1 cellular context compared by ENCODE assay signal in the genomic region with DNA sequence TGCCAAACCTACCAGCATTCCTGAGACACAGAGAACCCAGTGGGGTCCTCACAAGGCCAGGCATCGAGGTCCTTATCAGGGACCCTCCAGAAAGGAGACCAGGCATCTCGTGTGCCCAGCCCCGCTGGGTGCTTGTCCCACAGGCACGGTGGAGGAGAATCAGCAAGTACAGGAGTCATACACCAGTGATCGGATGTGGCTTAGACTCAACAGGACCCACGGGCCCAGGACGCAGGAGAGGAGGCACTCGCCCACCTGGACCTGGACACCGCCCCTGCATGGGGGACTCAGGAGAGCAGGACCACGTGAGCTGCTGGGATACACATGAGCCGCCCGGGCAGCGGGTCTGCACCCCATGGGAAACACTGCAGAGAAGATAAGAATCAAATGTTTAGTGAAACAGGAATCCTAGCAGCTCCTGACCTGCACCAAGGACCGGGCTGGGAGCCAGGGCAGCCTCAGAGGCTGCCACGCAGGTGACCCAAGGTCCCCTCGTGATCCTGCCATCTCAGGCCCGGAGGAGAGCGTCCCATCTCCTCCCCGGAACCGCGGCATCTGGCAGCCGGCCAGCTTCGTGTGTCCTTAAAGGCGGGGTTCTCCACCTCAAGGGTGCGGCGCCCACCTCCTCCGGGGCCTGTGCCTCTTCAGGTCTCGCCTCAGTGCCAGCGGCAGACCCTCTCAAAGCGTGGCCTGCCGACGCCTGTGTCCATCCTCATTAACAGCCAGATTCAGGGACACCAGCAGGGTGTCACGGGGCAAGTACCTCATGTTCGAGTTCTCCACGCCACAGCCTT.
TF ChIP-seq lines count a peak whose summit lies in the region.

No MANE protein-coding gene starts in this region.

TF ChIP-seq in WTC11, 78 proteins besides CTCF, POLR2A, EP300 and RAD21:
- TF ChIP-seq GTF2I (CRISPR knock-in tag; conservative IDR thresholded peaks at IDR 0.05) (no peak), JAZF1 (CRISPR knock-in tag; IDR thresholded peaks at IDR 0.05) (no peak), TCF7 (CRISPR knock-in tag; IDR thresholded peaks at IDR 0.05; ENCODE audit: low read depth) (no peak), ZNF232 (CRISPR knock-in tag; IDR thresholded peaks at IDR 0.05) (no peak), ZNF219 (CRISPR knock-in tag; IDR thresholded peaks at IDR 0.05; ENCODE audit: borderline replicate concordance) (no peak), TEAD1 (CRISPR knock-in tag; IDR thresholded peaks at IDR 0.05) (no peak), SMAD4 (CRISPR knock-in tag; IDR thresholded peaks at IDR 0.05) (no peak), ZNF263 (CRISPR knock-in tag; IDR thresholded peaks at IDR 0.05; ENCODE audit: low read depth) (no peak), ZNF121 (CRISPR knock-in tag; IDR thresholded peaks at IDR 0.05) (no peak), FOXJ3 (CRISPR knock-in tag; IDR thresholded peaks at IDR 0.05; ENCODE audit: borderline replicate concordance) (no peak), ETV6 (CRISPR knock-in tag; IDR thresholded peaks at IDR 0.05) (no peak), MYBL2 (CRISPR knock-in tag; IDR thresholded peaks at IDR 0.05) (no peak)
- TF ChIP-seq, protein P1, sequence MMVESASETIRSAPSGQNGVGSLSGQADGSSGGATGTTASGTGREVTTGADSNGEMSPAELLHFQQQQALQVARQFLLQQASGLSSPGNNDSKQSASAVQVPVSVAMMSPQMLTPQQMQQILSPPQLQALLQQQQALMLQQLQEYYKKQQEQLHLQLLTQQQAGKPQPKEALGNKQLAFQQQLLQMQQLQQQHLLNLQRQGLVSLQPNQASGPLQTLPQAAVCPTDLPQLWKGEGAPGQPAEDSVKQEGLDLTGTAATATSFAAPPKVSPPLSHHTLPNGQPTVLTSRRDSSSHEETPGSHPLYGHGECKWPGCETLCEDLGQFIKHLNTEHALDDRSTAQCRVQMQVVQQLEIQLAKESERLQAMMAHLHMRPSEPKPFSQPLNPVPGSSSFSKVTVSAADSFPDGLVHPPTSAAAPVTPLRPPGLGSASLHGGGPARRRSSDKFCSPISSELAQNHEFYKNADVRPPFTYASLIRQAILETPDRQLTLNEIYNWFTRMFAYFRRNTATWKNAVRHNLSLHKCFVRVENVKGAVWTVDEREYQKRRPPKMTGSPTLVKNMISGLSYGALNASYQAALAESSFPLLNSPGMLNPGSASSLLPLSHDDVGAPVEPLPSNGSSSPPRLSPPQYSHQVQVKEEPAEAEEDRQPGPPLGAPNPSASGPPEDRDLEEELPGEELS (CRISPR knock-in tag; IDR thresholded peaks at IDR 0.05): no peak
- TF ChIP-seq, protein P2, sequence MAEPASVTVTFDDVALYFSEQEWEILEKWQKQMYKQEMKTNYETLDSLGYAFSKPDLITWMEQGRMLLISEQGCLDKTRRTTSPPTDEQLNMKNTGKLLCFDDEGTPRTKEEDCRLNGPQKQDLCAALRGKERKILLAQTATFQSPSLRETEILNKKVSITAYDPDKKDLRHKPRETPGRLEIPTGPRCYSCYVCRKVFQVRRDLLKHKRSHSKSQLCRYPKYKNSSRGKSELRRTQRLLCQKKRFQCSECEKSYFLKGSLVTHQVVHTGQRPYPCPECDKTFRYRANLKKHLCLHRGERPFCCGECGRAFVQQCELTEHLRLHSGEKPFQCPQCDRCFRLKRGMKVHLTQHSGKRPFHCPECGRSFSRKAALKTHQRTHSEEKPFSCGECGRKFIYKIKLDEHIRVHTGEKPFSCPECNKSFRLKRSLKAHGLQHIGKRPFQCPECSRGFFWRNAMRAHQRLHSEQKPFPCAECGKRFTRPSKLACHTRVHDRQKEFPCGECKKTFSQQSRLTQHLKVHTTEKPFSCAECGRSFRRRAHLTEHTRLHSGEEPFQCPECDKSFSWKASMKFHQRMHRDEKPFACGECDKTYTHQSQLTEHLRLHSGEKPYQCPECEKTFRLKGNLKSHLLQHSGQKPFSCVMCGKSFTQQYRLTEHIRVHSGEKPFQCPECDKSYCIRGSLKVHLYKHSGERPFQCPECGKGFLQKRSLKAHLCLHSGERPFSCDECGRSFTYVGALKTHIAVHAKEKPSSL (CRISPR knock-in tag; conservative IDR thresholded peaks at IDR 0.05): no peak
- TF ChIP-seq, protein P3, sequence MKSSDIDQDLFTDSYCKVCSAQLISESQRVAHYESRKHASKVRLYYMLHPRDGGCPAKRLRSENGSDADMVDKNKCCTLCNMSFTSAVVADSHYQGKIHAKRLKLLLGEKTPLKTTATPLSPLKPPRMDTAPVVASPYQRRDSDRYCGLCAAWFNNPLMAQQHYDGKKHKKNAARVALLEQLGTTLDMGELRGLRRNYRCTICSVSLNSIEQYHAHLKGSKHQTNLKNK (CRISPR knock-in tag; IDR thresholded peaks at IDR 0.05): no peak
